Comparison of ENCODE assay signal across 9 cellular contexts in genomic region chr10:96334888-96335526, GRCh38. TPM values are rescaled to one million over a fixed set of nuclear protein-coding genes. Genes with fewer than 3 reads are reported as not detected.
DNase-seq lines count a peak whose midpoint lies in the region; ATAC-seq and TF ChIP-seq lines count a peak whose summit lies in the region.
"Had no signal": no experiment of that assay in that cellular context is flagged by ENCODE, and none has a peak within 500 bp of the region (broad histone marks: within the 10 kb centered on the region; RNA-seq: fewer than 3 reads in every experiment).

No MANE protein-coding gene starts in this region.

- H3K27ac Mint-ChIP-seq in endothelial cell (ENCODE audit: unreplicated experiment), result no peak overlapping the region
- H3K27ac Mint-ChIP-seq: dendritic cell treated with granulocyte-macrophage colony-stimulating factor and Interleukin-4, amounts not matched to agents 40 ng/mL and 50 ng/mL, for 4 days had no signal

- H3K9me3 Mint-ChIP-seq in endothelial cell (ENCODE audit: unreplicated experiment), result no peaks in the 10 kb centered on the region
- H3K9me3 Mint-ChIP-seq: dendritic cell treated with granulocyte-macrophage colony-stimulating factor and Interleukin-4, amounts not matched to agents 40 ng/mL and 50 ng/mL, for 4 days had no signal

- H3K4me3 Mint-ChIP-seq in endothelial cell (ENCODE audit: unreplicated experiment), result no peak overlapping the region
- H3K4me3 Mint-ChIP-seq: dendritic cell treated with granulocyte-macrophage colony-stimulating factor and Interleukin-4, amounts not matched to agents 40 ng/mL and 50 ng/mL, for 4 days had no signal

- H3K27me3 Mint-ChIP-seq in endothelial cell (ENCODE audit: unreplicated experiment), result no peaks in the 10 kb centered on the region
- H3K27me3 Mint-ChIP-seq: dendritic cell treated with granulocyte-macrophage colony-stimulating factor and Interleukin-4, amounts not matched to agents 40 ng/mL and 50 ng/mL, for 4 days had no signal

- in situ Hi-C loops in ACHN (cut with HindIII; ENCODE audit: low pct_ligation_motif_present, low pct_unique_long_range_greater_than_20kb, low sequenced_read_pairs), result no loop called here

- TF ChIP-seq CTCF in GM10266 (IDR thresholded peaks at IDR 0.05; ENCODE audit: control insufficient read depth, insufficient read depth, low read depth, missing control alignments), result peak; percentile 71
- TF ChIP-seq CTCF in endothelial cell (IDR thresholded peaks at IDR 0.05; ENCODE audit: unreplicated experiment), result peak; percentile 81

- DNase-seq in ACHN (peak; percentile 48), GM10266 (ENCODE audit: extremely low spot score) (peak; percentile 13), NCI-H460 (ENCODE audit: extremely low read depth, low read depth) (peak; percentile 38), endothelial cell (ENCODE audit: low spot score) (peak; percentile 37), mucosa of gallbladder (ENCODE audit: low spot score) (peak; percentile 31), MV-4-11 (lab: John Stamatoyannopoulos, UW) (no peak)

- ATAC-seq in HG03097 (IDR thresholded peaks at IDR 0.05; ENCODE audit: low FRiP score, unreplicated experiment) (no peak), GM19463 (IDR thresholded peaks at IDR 0.05; ENCODE audit: unreplicated experiment) (no peak)

- H3K4me1 Mint-ChIP-seq in endothelial cell (ENCODE audit: unreplicated experiment), result peaks cover 2% of the 10 kb centered on the region

- no peaks in the 10 kb centered on the region for H3K36me3 Mint-ChIP-seq in endothelial cell (ENCODE audit: low read depth, unreplicated experiment)

RNA-seq across cellular contexts. Expression of gene OPALIN, which starts 23.8 kb away (rescaled TPM):
- not detected in 2 replicates for total RNA-seq in NCI-H460 (2014; rRNA removed; shearing (Covaris generic))
- polyA plus RNA-seq in NCI-H460 (2014; cell fraction: nucleus; rRNA removed), result not detected in 2 replicates
- total RNA-seq in endothelial cell (ENCODE audit: unreplicated experiment) (not detected), mucosa of gallbladder (not detected)

RNA-seq across cellular contexts. Expression of gene DNTT, which starts 30.8 kb away (rescaled TPM):
- not detected in 2 replicates for total RNA-seq in NCI-H460 (2014; rRNA removed; shearing (Covaris generic))
- polyA plus RNA-seq in NCI-H460 (2014; cell fraction: nucleus; rRNA removed), result not detected in 2 replicates
- not detected for total RNA-seq in endothelial cell (ENCODE audit: unreplicated experiment)
- not detected for total RNA-seq in mucosa of gallbladder
